Comparison of ENCODE assay signal across 9 cellular contexts in genomic region chr1:3283849-3284248, GRCh38.
DNase-seq lines count a peak whose midpoint lies in the region; ATAC-seq and TF ChIP-seq lines count a peak whose summit lies in the region.
"Had no signal": no experiment of that assay in that cellular context is flagged by ENCODE, and none has a peak within 500 bp of the region (broad histone marks: within the 10 kb centered on the region; RNA-seq: fewer than 3 reads in every experiment).

No MANE protein-coding gene starts in this region.

- 14 to 18% methylated on average over 22 of the region's 22 CpGs for WGBS in heart right ventricle, 2 donors
- WGBS in spleen, 5 donors: 30 to 34% (median 33%) methylated on average over 19 to 22 of the region's 22 CpGs

- H3K27ac ChIP-seq in heart right ventricle (peak overlapping the region in 8 of 10 donors; percentile 44 to 75 (median 55)), spleen (no peak overlapping the region)
- H3K27ac ChIP-seq: SK-N-MC had no signal

- intact Hi-C loops in heart right ventricle (cut with DNase I) (loop anchor here in 8 of 10 donors (2.0 to 10.0 kb wide), 9 partner anchors 131 to 272 kb away; partner anchors contain the start of gene PRDM16 (in 2 of the 8)), spleen (cut with DNase I; ENCODE audit: low total_unique reads) (no loop called here)

- H3K4me1 ChIP-seq in heart right ventricle (peaks cover 0 to 24% (median 13%) of the 10 kb centered on the region in 9 donors), spleen (peaks cover 0 to 11% (median 4%) of the 10 kb centered on the region in 6 donors)

- peak overlapping the region in 5 of 10 donors; percentile 3 to 30 (median 20) for H3K4me3 ChIP-seq in heart right ventricle
- no peak overlapping the region for H3K4me3 ChIP-seq in spleen
- H3K4me3 ChIP-seq: SK-N-MC had no signal

- H3K27me3 ChIP-seq in heart right ventricle (peaks cover 0 to 35% (median 15%) of the 10 kb centered on the region in 7 donors), spleen (replicated peaks in 1 of 7) (peaks cover 0 to 73% (median 15%) of the 10 kb centered on the region in 7 donors)

- no peaks in the 10 kb centered on the region for H3K9me3 ChIP-seq in heart right ventricle
- no peaks in the 10 kb centered on the region for H3K9me3 ChIP-seq in spleen

- ATAC-seq in SK-N-SH treated with all-trans-retinoic acid at 6 μM for 48 hours (peak; percentile 73), heart right ventricle (peak; percentile 60 to 89 (median 74)), GM21619 (IDR thresholded peaks at IDR 0.05; ENCODE audit: unreplicated experiment) (no peak), GM18858 (IDR thresholded peaks at IDR 0.05; ENCODE audit: unreplicated experiment) (no peak)

- no peaks in the 10 kb centered on the region for H3K36me3 ChIP-seq in heart right ventricle
- H3K36me3 ChIP-seq in spleen: no peaks in the 10 kb centered on the region

- peak; percentile 46 to 89 (median 74) for TF ChIP-seq CTCF in heart right ventricle (IDR thresholded peaks at IDR 0.05)
- peak in 9 of 11 experiments; percentile 19 to 64 (median 41) for TF ChIP-seq CTCF in spleen (IDR thresholded peaks at IDR 0.05 in 8 of 11, conservative IDR thresholded peaks at IDR 0.05 in 3 of 11)

- TF ChIP-seq POLR2A in spleen (IDR thresholded peaks at IDR 0.05): no peak

- DNase-seq in DMS153 treated with DMSO at 0.1 percent for 48 hours (lab: John Stamatoyannopoulos, UW; ENCODE audit: unreplicated experiment) (peak; percentile 2), DMS153 (lab: John Stamatoyannopoulos, UW) (no peak), heart right ventricle (peak; percentile 53 to 62), spleen (no peak), EL (no peak)

TF ChIP-seq in SK-N-SH treated with all-trans-retinoic acid at 6 μM for 48 hours, 23 proteins besides CTCF, POLR2A, EP300 and RAD21:
- TF ChIP-seq OSR1 (CRISPR knock-in tag; IDR thresholded peaks at IDR 0.05) (no peak), ZNF70 (CRISPR knock-in tag; IDR thresholded peaks at IDR 0.05) (no peak), SNAI2 (CRISPR knock-in tag; IDR thresholded peaks at IDR 0.05) (no peak), ZFP30 (CRISPR knock-in tag; IDR thresholded peaks at IDR 0.05) (no peak), POU6F1 (CRISPR knock-in tag; IDR thresholded peaks at IDR 0.05; ENCODE audit: borderline replicate concordance, low read depth) (no peak), ZFP3 (CRISPR knock-in tag; IDR thresholded peaks at IDR 0.05) (no peak), GLIS3 (CRISPR knock-in tag; IDR thresholded peaks at IDR 0.05) (no peak), PPARA (CRISPR knock-in tag; IDR thresholded peaks at IDR 0.05; ENCODE audit: borderline replicate concordance) (no peak)
- TF ChIP-seq, protein P1, sequence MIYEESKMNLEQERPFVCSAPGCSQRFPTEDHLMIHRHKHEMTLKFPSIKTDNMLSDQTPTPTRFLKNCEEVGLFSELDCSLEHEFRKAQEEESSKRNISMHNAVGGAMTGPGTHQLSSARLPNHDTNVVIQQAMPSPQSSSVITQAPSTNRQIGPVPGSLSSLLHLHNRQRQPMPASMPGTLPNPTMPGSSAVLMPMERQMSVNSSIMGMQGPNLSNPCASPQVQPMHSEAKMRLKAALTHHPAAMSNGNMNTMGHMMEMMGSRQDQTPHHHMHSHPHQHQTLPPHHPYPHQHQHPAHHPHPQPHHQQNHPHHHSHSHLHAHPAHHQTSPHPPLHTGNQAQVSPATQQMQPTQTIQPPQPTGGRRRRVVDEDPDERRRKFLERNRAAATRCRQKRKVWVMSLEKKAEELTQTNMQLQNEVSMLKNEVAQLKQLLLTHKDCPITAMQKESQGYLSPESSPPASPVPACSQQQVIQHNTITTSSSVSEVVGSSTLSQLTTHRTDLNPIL (CRISPR knock-in tag; IDR thresholded peaks at IDR 0.05; ENCODE audit: low read depth): no peak

Comparison
In these comparisons a context has a peak if more than half of its experiments do, and no peak if none do; other contexts are left out.
1. DNase-seq: peak in DMS153 treated with DMSO at 0.1 percent for 48 hours (single experiment) and heart right ventricle (2 of 2); none in DMS153 (single experiment), spleen (single experiment) and EL (single experiment).
2. ATAC-seq: peak in SK-N-SH treated with all-trans-retinoic acid at 6 μM for 48 hours (single experiment) and heart right ventricle (8 of 8); none in GM21619 (single experiment) and GM18858 (single experiment).
3. H3K27ac ChIP-seq: peak in heart right ventricle (8 of 10); none in spleen (0 of 8).